Comparison of ENCODE assay signal across 9 cellular contexts in the genomic region with DNA sequence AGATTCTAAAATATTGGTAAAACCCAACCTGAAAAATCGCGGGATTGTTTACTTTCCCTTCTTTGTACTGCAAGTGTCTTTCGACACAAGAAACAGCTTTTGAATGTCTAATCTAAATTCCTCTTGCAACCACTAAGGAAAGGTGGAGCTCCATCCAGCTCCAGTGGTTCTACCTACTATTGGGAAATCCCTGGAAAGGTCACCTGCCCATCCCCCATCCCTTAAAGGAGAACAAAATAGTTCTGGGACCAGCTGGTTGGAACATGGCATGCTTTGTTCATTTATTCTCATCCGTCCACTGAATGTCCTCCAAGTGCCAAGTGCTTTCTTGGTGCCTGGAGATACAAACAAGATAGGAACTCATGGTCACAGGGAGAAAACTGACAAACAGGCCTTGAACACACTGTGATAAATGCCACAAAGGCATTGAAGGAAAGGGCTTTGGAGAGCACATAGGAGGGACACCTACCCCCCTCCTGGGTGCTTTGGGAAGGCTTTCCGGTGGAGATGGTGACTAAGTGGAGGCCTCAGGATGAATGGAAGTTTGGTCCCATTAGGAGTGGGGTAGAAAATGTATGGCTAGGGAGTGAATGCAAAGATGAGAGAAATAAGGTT. TPM values are rescaled to one million over a fixed set of nuclear protein-coding genes. Genes with fewer than 3 reads are reported as not detected.
A peak's percentile ranks its signal among the peaks of the same experiment; 100 is the strongest.
DNase-seq lines count a peak whose midpoint lies in the region; ATAC-seq lines count a peak whose summit lies in the region.
"Had no signal": no experiment of that assay in that cellular context is flagged by ENCODE, and none has a peak within 500 bp of the region (broad histone marks: within the 10 kb centered on the region; RNA-seq: fewer than 3 reads in every experiment).

No MANE protein-coding gene starts in this region.

- H2BK15ac ChIP-seq in mesendoderm (replicated peaks; ENCODE audit: low read depth): no peak overlapping the region

- peak overlapping the region; percentile 37 for H2AK5ac ChIP-seq in mesendoderm (ENCODE audit: low read length)

- H3K4me3 ChIP-seq in mesendoderm (ENCODE audit: low read length): no peak overlapping the region

- H3K18ac ChIP-seq in mesendoderm (ENCODE audit: low read length): peak overlapping the region; percentile 28

- H3K4me1 ChIP-seq in mesendoderm (ENCODE audit: control insufficient read depth, low read depth, low read length): peaks cover 11% of the 10 kb centered on the region

- no peaks in the 10 kb centered on the region for H3K27me3 ChIP-seq in mesendoderm (ENCODE audit: insufficient read depth, low read length, poor library complexity)

- H2BK120ac ChIP-seq in mesendoderm (ENCODE audit: low read depth, low read length): no peak overlapping the region

- in situ Hi-C loops in T47D (cut with HindIII; ENCODE audit: low pct_unique_long_range_greater_than_20kb, low sequenced_read_pairs): no loop called here

- no peak overlapping the region for H3K4ac ChIP-seq in mesendoderm (ENCODE audit: low read depth, low read length)

- DNase-seq in AG08395 (ENCODE audit: low spot score) (peak; percentile 44), HuH-7.5 (ENCODE audit: low spot score) (peak; percentile 48), T47D (ENCODE audit: low read depth in 1 of 2, low spot score in 1 of 2) (peak; percentile 16 to 97), mesendoderm (peak; percentile 72), cortex of kidney (lab: John Stamatoyannopoulos, UW) (no peak), NCI-H1417 treated with DMSO at 0.1 percent for 48 hours (lab: John Stamatoyannopoulos, UW) (no peak)

- H3K23ac ChIP-seq in mesendoderm (ENCODE audit: low read length): no peak overlapping the region

- no peak overlapping the region for H2BK5ac ChIP-seq in mesendoderm (ENCODE audit: low read length)

- no peak overlapping the region for H3K4me2 ChIP-seq in mesendoderm (ENCODE audit: low read length)

- ATAC-seq in GM19452 (IDR thresholded peaks at IDR 0.05; ENCODE audit: unreplicated experiment): no peak
- ATAC-seq in GM21786 (IDR thresholded peaks at IDR 0.05; ENCODE audit: unreplicated experiment): no peak

- no peak overlapping the region for H3K27ac ChIP-seq in mesendoderm (ENCODE audit: low read depth, low read length)

- no peak overlapping the region for H4K5ac ChIP-seq in mesendoderm (ENCODE audit: low read length)

- no peaks in the 10 kb centered on the region for H3K79me1 ChIP-seq in mesendoderm (ENCODE audit: low read length)

- no peak overlapping the region for H4K8ac ChIP-seq in mesendoderm (ENCODE audit: low read depth, low read length)

- WGBS in mesendoderm (ENCODE audit: extremely low coverage, insufficient coverage, low lambda C conversion rate): no CpG with 5 or more reads among the region's 5 CpGs

- peaks cover 24% of the 10 kb centered on the region for H3K79me2 ChIP-seq in mesendoderm (ENCODE audit: control insufficient read depth, insufficient read depth, low read length)

- H3K36me3 ChIP-seq in mesendoderm (ENCODE audit: control insufficient read depth, insufficient read depth, low read length): peaks cover 4% of the 10 kb centered on the region
- H3K36me3 ChIP-seq: HAP-1 had no signal

- no peak overlapping the region for H3K56ac ChIP-seq in mesendoderm (ENCODE audit: low read length)

- H3K9ac ChIP-seq in mesendoderm (ENCODE audit: low read length): no peak overlapping the region

RNA-seq across cellular contexts. Expression of gene CITED2, which starts 2.3 kb away (rescaled TPM):
- 91.4 TPM for polyA plus RNA-seq in mesendoderm (2013, experiment 1 of 2)
- polyA plus RNA-seq in mesendoderm (2013, experiment 2 of 2): 86.1 TPM

Comparison
In these comparisons a context has a peak if more than half of its experiments do, and no peak if none do; other contexts are left out.
1. DNase-seq: peak in AG08395 (single experiment), HuH-7.5 (single experiment), T47D (2 of 2) and mesendoderm (single experiment); none in cortex of kidney (single experiment) and NCI-H1417 treated with DMSO at 0.1 percent for 48 hours (single experiment).